Comparison of ENCODE assay signal across 33 cellular contexts in the genomic region with DNA sequence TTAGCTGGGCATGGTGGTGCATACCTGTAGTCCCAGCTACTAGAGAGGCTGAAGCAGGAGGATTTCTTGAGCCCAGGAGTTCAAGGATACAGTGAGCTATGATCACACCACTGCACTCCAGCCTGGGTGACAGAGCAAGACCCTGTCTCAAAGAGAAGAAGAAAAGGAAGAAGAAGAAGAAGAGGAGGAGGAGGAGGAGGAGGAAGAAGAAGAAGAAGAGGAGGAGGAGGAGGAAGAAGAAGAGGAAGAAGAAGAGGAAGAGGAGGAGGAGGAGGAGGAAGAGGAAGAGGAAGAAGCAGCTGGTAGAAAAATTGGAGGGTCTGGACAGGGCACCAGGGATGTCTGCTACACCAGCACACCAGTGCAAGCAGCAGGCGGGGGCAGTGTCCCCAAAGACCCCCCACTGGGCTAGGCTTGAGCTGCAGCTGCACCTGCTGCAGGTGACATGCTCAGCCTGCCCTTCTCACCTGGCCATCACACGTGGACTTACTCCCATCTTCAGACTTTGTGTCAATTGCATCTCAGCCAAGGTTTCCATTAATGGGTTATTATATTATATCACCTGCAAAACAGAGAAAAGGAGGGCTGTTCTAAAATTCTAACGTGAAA.
"Had no signal": no experiment of that assay in that cellular context is flagged by ENCODE, and none has a peak within 500 bp of the region (broad histone marks: within the 10 kb centered on the region; RNA-seq: fewer than 3 reads in every experiment).

No MANE protein-coding gene starts in this region.

- H3K27ac ChIP-seq: ascending aorta, cardiac muscle cell, SJCRH30, SK-N-MC had no signal

- H3K4me1 ChIP-seq: ascending aorta, SJCRH30 had no signal

- H3K9me3 ChIP-seq: ascending aorta, MG63, SJCRH30 had no signal

- H3K4me3 ChIP-seq: ascending aorta, cardiac muscle cell, MG63, SJCRH30, SK-N-MC had no signal

- H3K4me3 Mint-ChIP-seq: activated CD4-positive, alpha-beta memory T cell treated with anti-CD3 and anti-CD28 coated beads, Interleukin-2, amount 10 ng/mL, durations not matched to agents 7 days and 5 days; activated CD8-positive, alpha-beta memory T cell treated with anti-CD3 and anti-CD28 coated beads, Interleukin-2, amount 10 ng/mL, durations not matched to agents 7 days and 5 days; activated naive CD4-positive, alpha-beta T cell treated with anti-CD3 and anti-CD28 coated beads, Interleukin-2, amount 50 U/mL, for 24 hours; activated naive CD8-positive, alpha-beta T cell treated with anti-CD3 and anti-CD28 coated beads, Interleukin-2, amount 10 ng/mL, durations not matched to agents 7 days and 5 days; activated T-helper 17 cell treated with anti-CD3 and anti-CD28 coated beads, Interleukin-2, amount 50 U/mL, for 72 hours; T-helper 2 cell treated with Interferon-gamma antibody and Interleukin-4, amounts not matched to agents 5 μg/mL and 100 μg/mL, for 36 hours had no signal

- DNase-seq: activated CD4-positive, alpha-beta memory T cell treated with anti-CD3 and anti-CD28 coated beads, Interleukin-2, amount 10 ng/mL, durations not matched to agents 7 days and 5 days; activated CD4-positive, alpha-beta T cell treated with anti-CD3 and anti-CD28 coated beads, Interleukin-2, amount 50 U/mL, for 1 hour; activated CD8-positive, alpha-beta memory T cell treated with anti-CD3 and anti-CD28 coated beads for 24 hours; activated CD8-positive, alpha-beta memory T cell treated with anti-CD3 and anti-CD28 coated beads, Interleukin-2, amount 10 ng/mL, durations not matched to agents 7 days and 5 days; activated CD8-positive, alpha-beta memory T cell treated with anti-CD3 and anti-CD28 coated beads, Interleukin-2, amount 50 U/mL, for 48 hours; activated gamma-delta T cell; activated naive CD4-positive, alpha-beta T cell treated with Interleukin-2 at 50 U/mL for 16 hours; activated naive CD8-positive, alpha-beta T cell treated with anti-CD3 and anti-CD28 coated beads, Interleukin-2, amount 10 ng/mL, durations not matched to agents 7 days and 5 days; activated T-cell treated with anti-CD3 and anti-CD28 coated beads, Interleukin-2, amount 50 U/mL, for 48 hours; amygdala; Kasumi-1; KG1; MG63; NCI-H1048; NCI-H1105 treated with DMSO at 0.1 percent for 48 hours; NCI-H1436; NCI-H187; NCI-H2081; NCI-H2171 treated with DMSO at 0.1 percent for 48 hours; NCI-H2227 treated with DMSO at 0.1 percent for 48 hours; NCI-H446; NCI-H510A treated with DMSO at 0.1 percent for 48 hours; NCI-H526 treated with DMSO at 0.1 percent for 48 hours; NCI-H774; SHP77; SJCRH30 had no signal

- H3K36me3 Mint-ChIP-seq: activated CD8-positive, alpha-beta memory T cell treated with anti-CD3 and anti-CD28 coated beads, Interleukin-2, amount 10 ng/mL, durations not matched to agents 7 days and 5 days; activated naive CD4-positive, alpha-beta T cell treated with anti-CD3 and anti-CD28 coated beads, Interleukin-2, amount 50 U/mL, for 24 hours; activated naive CD8-positive, alpha-beta T cell treated with anti-CD3 and anti-CD28 coated beads, Interleukin-2, amount 10 ng/mL, durations not matched to agents 7 days and 5 days had no signal

- H3K27ac Mint-ChIP-seq: activated CD4-positive, alpha-beta memory T cell treated with anti-CD3 and anti-CD28 coated beads, Interleukin-2, amount 10 ng/mL, durations not matched to agents 7 days and 5 days; activated CD8-positive, alpha-beta memory T cell treated with anti-CD3 and anti-CD28 coated beads, Interleukin-2, amount 10 ng/mL, durations not matched to agents 7 days and 5 days; activated naive CD4-positive, alpha-beta T cell treated with anti-CD3 and anti-CD28 coated beads, Interleukin-2, amount 50 U/mL, for 24 hours; activated naive CD8-positive, alpha-beta T cell treated with anti-CD3 and anti-CD28 coated beads, Interleukin-2, amount 10 ng/mL, durations not matched to agents 7 days and 5 days; activated T-helper 17 cell treated with anti-CD3 and anti-CD28 coated beads, Interleukin-2, amount 50 U/mL, for 72 hours; T-helper 2 cell treated with Interferon-gamma antibody and Interleukin-4, amounts not matched to agents 5 μg/mL and 100 μg/mL, for 36 hours had no signal

- H3K9me3 Mint-ChIP-seq: activated CD4-positive, alpha-beta memory T cell treated with anti-CD3 and anti-CD28 coated beads, Interleukin-2, amount 10 ng/mL, durations not matched to agents 7 days and 5 days; activated naive CD4-positive, alpha-beta T cell treated with anti-CD3 and anti-CD28 coated beads, Interleukin-2, amount 50 U/mL, for 24 hours; activated T-helper 17 cell treated with anti-CD3 and anti-CD28 coated beads, Interleukin-2, amount 50 U/mL, for 72 hours had no signal

- ATAC-seq: activated CD8-positive, alpha-beta memory T cell treated with anti-CD3 and anti-CD28 coated beads, Interleukin-2, amount 10 ng/mL, durations not matched to agents 7 days and 5 days; activated T-helper 17 cell treated with anti-CD3 and anti-CD28 coated beads, Interleukin-2, amount 50 U/mL, for 72 hours; Panc1 had no signal

- H3K36me3 ChIP-seq: ascending aorta, cardiac muscle cell, MG63, SJCRH30 had no signal

- H3K4me1 Mint-ChIP-seq: activated CD4-positive, alpha-beta memory T cell treated with anti-CD3 and anti-CD28 coated beads, Interleukin-2, amount 10 ng/mL, durations not matched to agents 7 days and 5 days; activated CD8-positive, alpha-beta memory T cell treated with anti-CD3 and anti-CD28 coated beads, Interleukin-2, amount 10 ng/mL, durations not matched to agents 7 days and 5 days; activated naive CD4-positive, alpha-beta T cell treated with anti-CD3 and anti-CD28 coated beads, Interleukin-2, amount 50 U/mL, for 24 hours; activated naive CD8-positive, alpha-beta T cell treated with anti-CD3 and anti-CD28 coated beads, Interleukin-2, amount 10 ng/mL, durations not matched to agents 7 days and 5 days; activated T-helper 17 cell treated with anti-CD3 and anti-CD28 coated beads, Interleukin-2, amount 50 U/mL, for 72 hours had no signal

- H3K27me3 Mint-ChIP-seq: activated CD4-positive, alpha-beta memory T cell treated with anti-CD3 and anti-CD28 coated beads, Interleukin-2, amount 10 ng/mL, durations not matched to agents 7 days and 5 days; activated CD8-positive, alpha-beta memory T cell treated with anti-CD3 and anti-CD28 coated beads, Interleukin-2, amount 10 ng/mL, durations not matched to agents 7 days and 5 days; activated naive CD8-positive, alpha-beta T cell treated with anti-CD3 and anti-CD28 coated beads, Interleukin-2, amount 10 ng/mL, durations not matched to agents 7 days and 5 days had no signal

- H3K27me3 ChIP-seq: ascending aorta, cardiac muscle cell, MG63, SJCRH30 had no signal
